Comparison of ENCODE assay signal across 17 cellular contexts in genomic region chr10:125011171-125011925, GRCh38.
DNase-seq lines count a peak whose midpoint lies in the region; ATAC-seq and TF ChIP-seq lines count a peak whose summit lies in the region.
"Had no signal": no experiment of that assay in that cellular context is flagged by ENCODE, and none has a peak within 500 bp of the region (broad histone marks: within the 10 kb centered on the region; RNA-seq: fewer than 3 reads in every experiment).

No MANE protein-coding gene starts in this region.

- H3K4me3 Mint-ChIP-seq in neural progenitor cell = peak overlapping the region; percentile 57
- H3K4me3 Mint-ChIP-seq: activated CD4-positive, alpha-beta T cell treated with anti-CD3 and anti-CD28 coated beads, Interleukin-2, amount 10 ng/mL, durations not matched to agents 24 days and 14 days; activated naive CD4-positive, alpha-beta T cell treated with anti-CD3 and anti-CD28 coated beads, Interleukin-2, amount 10 ng/mL, durations not matched to agents 7 days and 5 days; B cell; natural killer cell treated with Interleukin-12 subunit alpha and Interleukin-12 subunit beta and Interleukin-15 and Interleukin-18, amount 100 ng/mL, for 72 hours had no signal

- H3K9me3 ChIP-seq in esophagus squamous epithelium (no peaks in the 10 kb centered on the region), neural progenitor cell (ENCODE audit: low read depth) (no peaks in the 10 kb centered on the region), tibial artery (no peaks in the 10 kb centered on the region)
- H3K9me3 ChIP-seq: SK-N-SH had no signal

- H2AFZ ChIP-seq in neural progenitor cell (replicated peaks) = no peak overlapping the region

- H3K4me2 ChIP-seq in neural progenitor cell = no peak overlapping the region
- H3K4me2 ChIP-seq: SK-N-SH had no signal

- no peak overlapping the region for H3K4me3 ChIP-seq in esophagus squamous epithelium
- H3K4me3 ChIP-seq in neural progenitor cell = no peak overlapping the region
- H3K4me3 ChIP-seq in tibial artery = peak overlapping the region in 1 of 2 donors; percentile 26

- peaks cover 30% of the 10 kb centered on the region for H3K4me1 Mint-ChIP-seq in neural progenitor cell
- H3K4me1 Mint-ChIP-seq: B cell had no signal

- peaks cover 6% of the 10 kb centered on the region for H3F3A ChIP-seq in neural progenitor cell (ENCODE audit: low read depth)

- WGBS in esophagus squamous epithelium, 2 donors = 65 to 77% methylated on average over 14 to 16 of the region's 16 CpGs

- peaks cover 91% of the 10 kb centered on the region for H4K20me1 ChIP-seq in neural progenitor cell (ENCODE audit: low read depth)

- intact Hi-C loops in esophagus squamous epithelium (cut with DNase I) (no loop called here), tibial artery (cut with DNase I; ENCODE audit: low total_unique reads) (no loop called here)

- no peaks in the 10 kb centered on the region for H3K9me3 Mint-ChIP-seq in neural progenitor cell
- H3K9me3 Mint-ChIP-seq: activated CD4-positive, alpha-beta T cell treated with anti-CD3 and anti-CD28 coated beads, Interleukin-2, amount 10 ng/mL, durations not matched to agents 24 days and 14 days; activated naive CD4-positive, alpha-beta T cell treated with anti-CD3 and anti-CD28 coated beads, Interleukin-2, amount 10 ng/mL, durations not matched to agents 7 days and 5 days; natural killer cell treated with Interleukin-12 subunit alpha and Interleukin-12 subunit beta and Interleukin-15 and Interleukin-18, amount 100 ng/mL, for 72 hours had no signal

- DNase-seq in esophagus squamous epithelium (lab: John Stamatoyannopoulos, UW) = no peak
- DNase-seq in neural progenitor cell (ENCODE audit: low spot score) = no peak
- DNase-seq in tibial artery = no peak
- no peak for DNase-seq in islet precursor cell
- no peak for DNase-seq in NCI-H345 treated with DMSO at 0.1 percent for 48 hours (lab: John Stamatoyannopoulos, UW; ENCODE audit: unreplicated experiment)
- DNase-seq: activated CD4-positive, alpha-beta T cell treated with anti-CD3 and anti-CD28 coated beads, Interleukin-2, amount 10 ng/mL, durations not matched to agents 24 days and 14 days; activated naive CD4-positive, alpha-beta T cell treated with anti-CD3 and anti-CD28 coated beads, Interleukin-2, amount 10 ng/mL, durations not matched to agents 7 days and 5 days; effector memory CD4-positive, alpha-beta T cell; GF-D8; NCI-H1694 treated with DMSO at 0.1 percent for 48 hours; NCI-H446 treated with DMSO at 0.1 percent for 48 hours; SK-N-SH had no signal

- peaks cover 0 to 40% (median 0%) of the 10 kb centered on the region in 3 donors for H3K36me3 ChIP-seq in esophagus squamous epithelium
- no peaks in the 10 kb centered on the region for H3K36me3 ChIP-seq in neural progenitor cell
- no peaks in the 10 kb centered on the region for H3K36me3 ChIP-seq in tibial artery

- H3K4me1 ChIP-seq in esophagus squamous epithelium (peaks cover 15 to 95% (median 54%) of the 10 kb centered on the region in 3 donors), neural progenitor cell (peaks cover 21% of the 10 kb centered on the region), tibial artery (peaks cover 0 to 100% (median 85%) of the 10 kb centered on the region in 4 donors)

- 0 out of 2 replicates have a peak overlapping the region, but pooled peaks have one; percentile 70 for H3K27ac ChIP-seq in VCaP
- H3K27ac ChIP-seq in esophagus squamous epithelium = peak overlapping the region; percentile 64 to 73 (median 70)
- H3K27ac ChIP-seq in neural progenitor cell = no peak overlapping the region
- peak overlapping the region; percentile 85 to 90 for H3K27ac ChIP-seq in tibial artery

- H3K36me3 Mint-ChIP-seq in neural progenitor cell = peaks cover 20% of the 10 kb centered on the region
- H3K36me3 Mint-ChIP-seq: activated naive CD4-positive, alpha-beta T cell treated with anti-CD3 and anti-CD28 coated beads, Interleukin-2, amount 10 ng/mL, durations not matched to agents 7 days and 5 days; natural killer cell treated with Interleukin-12 subunit alpha and Interleukin-12 subunit beta and Interleukin-15 and Interleukin-18, amount 100 ng/mL, for 72 hours had no signal

- H3K27ac Mint-ChIP-seq in neural progenitor cell = no peak overlapping the region
- H3K27ac Mint-ChIP-seq: activated CD4-positive, alpha-beta T cell treated with anti-CD3 and anti-CD28 coated beads, Interleukin-2, amount 10 ng/mL, durations not matched to agents 24 days and 14 days; activated naive CD4-positive, alpha-beta T cell treated with anti-CD3 and anti-CD28 coated beads, Interleukin-2, amount 10 ng/mL, durations not matched to agents 7 days and 5 days; B cell; natural killer cell treated with Interleukin-12 subunit alpha and Interleukin-12 subunit beta and Interleukin-15 and Interleukin-18, amount 100 ng/mL, for 72 hours had no signal

- H3K27me3 ChIP-seq in esophagus squamous epithelium (no peaks in the 10 kb centered on the region), neural progenitor cell (no peaks in the 10 kb centered on the region), tibial artery (no peaks in the 10 kb centered on the region)

- H3K9ac ChIP-seq in neural progenitor cell = no peak overlapping the region
- H3K9ac ChIP-seq: SK-N-SH had no signal

- TF ChIP-seq CTCF in VCaP (conservative IDR thresholded peaks at IDR 0.05) = no peak
- no peak for TF ChIP-seq CTCF in esophagus squamous epithelium (IDR thresholded peaks at IDR 0.05)
- no peak for TF ChIP-seq CTCF in neural progenitor cell (IDR thresholded peaks at IDR 0.05)
- TF ChIP-seq CTCF in tibial artery (IDR thresholded peaks at IDR 0.05) = no peak

- ATAC-seq in GM21381 (IDR thresholded peaks at IDR 0.05; ENCODE audit: unreplicated experiment) = no peak
- ATAC-seq: natural killer cell treated with Interleukin-12 subunit alpha and Interleukin-12 subunit beta and Interleukin-15 and Interleukin-18, amount 100 ng/mL, for 72 hours; sciatic nerve had no signal

- H3K79me2 ChIP-seq in neural progenitor cell (ENCODE audit: low read depth) = peaks cover 93% of the 10 kb centered on the region

- no peak for TF ChIP-seq POLR2A in esophagus squamous epithelium (IDR thresholded peaks at IDR 0.05)

- H3K27me3 Mint-ChIP-seq in neural progenitor cell (ENCODE audit: insufficient read depth, low read depth) = peaks cover 2% of the 10 kb centered on the region
- H3K27me3 Mint-ChIP-seq: natural killer cell treated with Interleukin-12 subunit alpha and Interleukin-12 subunit beta and Interleukin-15 and Interleukin-18, amount 100 ng/mL, for 72 hours had no signal
